12 cellular contexts compared by ENCODE assay signal in the genomic region with DNA sequence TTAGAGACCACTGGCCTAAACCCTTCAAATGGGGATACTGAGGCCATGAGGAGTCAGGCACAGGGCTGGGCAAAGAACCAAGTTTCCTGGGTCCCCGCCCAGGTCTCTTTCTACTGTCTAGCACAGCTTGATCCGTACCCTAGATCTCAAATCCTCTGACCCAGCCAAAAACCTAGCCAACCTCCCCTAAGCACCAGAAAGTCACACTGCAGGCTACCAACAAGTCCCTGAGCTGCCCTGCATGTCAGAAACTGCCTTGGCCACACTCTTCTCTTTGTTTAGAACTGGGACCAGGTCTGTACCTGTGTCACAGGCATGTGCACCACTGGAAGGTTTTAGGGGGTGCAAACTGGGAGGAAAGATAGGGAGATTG. TPM values are rescaled to one million over a fixed set of nuclear protein-coding genes. Genes with fewer than 3 reads are reported as not detected.
DNase-seq lines count a peak whose midpoint lies in the region; ATAC-seq and TF ChIP-seq lines count a peak whose summit lies in the region.
"Had no signal": no experiment of that assay in that cellular context is flagged by ENCODE, and none has a peak within 500 bp of the region (broad histone marks: within the 10 kb centered on the region; RNA-seq: fewer than 3 reads in every experiment).

No MANE protein-coding gene starts in this region.

- H3K27ac Mint-ChIP-seq in WTC11: peak overlapping the region; percentile 98
- H3K27ac Mint-ChIP-seq in progenitor cell of endocrine pancreas: peak overlapping the region; percentile 97
- H3K27ac Mint-ChIP-seq in activated naive CD4-positive, alpha-beta T cell treated with anti-CD3 and anti-CD28 coated beads for 36 hours: no peak overlapping the region
- H3K27ac Mint-ChIP-seq: activated CD4-positive, alpha-beta T cell treated with anti-CD3 and anti-CD28 coated beads, Interleukin-2, amount 10 ng/mL, durations not matched to agents 24 days and 14 days; activated naive CD4-positive, alpha-beta T cell treated with anti-CD3 and anti-CD28 coated beads, Interleukin-2, amount 50 U/mL, for 24 hours had no signal

- H3K9me3 Mint-ChIP-seq in WTC11 (no peaks in the 10 kb centered on the region), progenitor cell of endocrine pancreas (ENCODE audit: low read depth) (no peaks in the 10 kb centered on the region)
- no peaks in the 10 kb centered on the region for H3K9me3 Mint-ChIP-seq in activated naive CD4-positive, alpha-beta T cell treated with anti-CD3 and anti-CD28 coated beads for 36 hours
- H3K9me3 Mint-ChIP-seq: activated CD4-positive, alpha-beta T cell treated with anti-CD3 and anti-CD28 coated beads, Interleukin-2, amount 10 ng/mL, durations not matched to agents 24 days and 14 days; activated naive CD4-positive, alpha-beta T cell treated with anti-CD3 and anti-CD28 coated beads, Interleukin-2, amount 50 U/mL, for 24 hours had no signal

- POLR2A ChIA-PET in WTC11 (lab: Charles Lee): interaction anchor here (0.6 to 4.0 kb wide), 8 partner anchors 13 to 645 kb away, joined by 3 to 33 read pairs (median 6); a partner anchor contains a TSS

- intact Hi-C loops in right cardiac atrium (cut with DNase I): no loop called here
- intact Hi-C loops in activated naive CD4-positive, alpha-beta T cell treated with anti-CD3 and anti-CD28 coated beads for 36 hours (cut with micrococcal nuclease): no loop called here

- H3K9ac ChIP-seq in BLaER1 treated with 17β-estradiol and CSF1 and Interleukin-3, amounts not matched to agents 10 nM and 100 nM: peak overlapping the region in 4 of 11 experiments; percentile 7 to 57 (median 10); a peak in 5 of 22 replicates

- no peak overlapping the region for H3K4me3 ChIP-seq in BLaER1 treated with 17β-estradiol and CSF1 and Interleukin-3, amounts not matched to agents 10 nM and 100 nM
- no peak overlapping the region for H3K4me3 ChIP-seq in right cardiac atrium (ENCODE audit: low read length)

- H3K4me3 Mint-ChIP-seq in WTC11: peak overlapping the region; percentile 48
- peak overlapping the region; percentile 42 for H3K4me3 Mint-ChIP-seq in progenitor cell of endocrine pancreas (ENCODE audit: low read depth)
- H3K4me3 Mint-ChIP-seq in activated naive CD4-positive, alpha-beta T cell treated with anti-CD3 and anti-CD28 coated beads for 36 hours: no peak overlapping the region
- H3K4me3 Mint-ChIP-seq: activated CD4-positive, alpha-beta T cell treated with anti-CD3 and anti-CD28 coated beads, Interleukin-2, amount 10 ng/mL, durations not matched to agents 24 days and 14 days; activated naive CD4-positive, alpha-beta T cell treated with anti-CD3 and anti-CD28 coated beads, Interleukin-2, amount 50 U/mL, for 24 hours had no signal

- DNase-seq in WTC11 (ENCODE audit: low spot score): no peak
- peak in 2 of 3 donors; percentile 58 to 65 for DNase-seq in right cardiac atrium
- DNase-seq in progenitor cell of endocrine pancreas (ENCODE audit: low spot score, unreplicated experiment): no peak
- no peak for DNase-seq in Kasumi-1 (lab: John Stamatoyannopoulos, UW)
- no peak for DNase-seq in NK-92 treated with Interleukin-12 subunit alpha and Interleukin-12 subunit beta, amount 100 ng/mL, for 24 hours (lab: John Stamatoyannopoulos, UW)
- DNase-seq in activated naive CD4-positive, alpha-beta T cell treated with anti-CD3 and anti-CD28 coated beads for 36 hours: no peak
- DNase-seq: activated CD4-positive, alpha-beta T cell treated with anti-CD3 and anti-CD28 coated beads, Interleukin-2, amount 10 ng/mL, durations not matched to agents 24 days and 14 days; KBM-7; NCI-H446 treated with DMSO at 0.1 percent for 48 hours had no signal

- peaks cover 97 to 100% (median 100%) of the 10 kb centered on the region in 11 experiments for H4K20me1 ChIP-seq in BLaER1 treated with 17β-estradiol and CSF1 and Interleukin-3, amounts not matched to agents 10 nM and 100 nM

- no peaks in the 10 kb centered on the region for H3K9me3 ChIP-seq in BLaER1 treated with 17β-estradiol and CSF1 and Interleukin-3, amounts not matched to agents 10 nM and 100 nM (replicated peaks in 1 of 11)
- H3K9me3 ChIP-seq in right cardiac atrium (ENCODE audit: control insufficient read depth, low read length): no peaks in the 10 kb centered on the region

- H3K27ac ChIP-seq in BLaER1 treated with 17β-estradiol and CSF1 and Interleukin-3, amounts not matched to agents 10 nM and 100 nM: peak overlapping the region in 1 of 11 experiments; percentile 22; a peak in 1 of 22 replicates
- H3K27ac ChIP-seq in right cardiac atrium (ENCODE audit: low read length): peak overlapping the region; percentile 10

- H3K27me3 Mint-ChIP-seq in WTC11 (ENCODE audit: low read depth): no peaks in the 10 kb centered on the region
- no peaks in the 10 kb centered on the region for H3K27me3 Mint-ChIP-seq in progenitor cell of endocrine pancreas
- no peaks in the 10 kb centered on the region for H3K27me3 Mint-ChIP-seq in activated naive CD4-positive, alpha-beta T cell treated with anti-CD3 and anti-CD28 coated beads for 36 hours (ENCODE audit: low read depth)
- H3K27me3 Mint-ChIP-seq: activated naive CD4-positive, alpha-beta T cell treated with anti-CD3 and anti-CD28 coated beads, Interleukin-2, amount 50 U/mL, for 24 hours had no signal

- no peaks in the 10 kb centered on the region for H3K36me3 Mint-ChIP-seq in WTC11
- no peaks in the 10 kb centered on the region for H3K36me3 Mint-ChIP-seq in progenitor cell of endocrine pancreas (ENCODE audit: insufficient read depth)
- H3K36me3 Mint-ChIP-seq in activated naive CD4-positive, alpha-beta T cell treated with anti-CD3 and anti-CD28 coated beads for 36 hours (ENCODE audit: low read depth): no peaks in the 10 kb centered on the region
- H3K36me3 Mint-ChIP-seq: activated naive CD4-positive, alpha-beta T cell treated with anti-CD3 and anti-CD28 coated beads, Interleukin-2, amount 50 U/mL, for 24 hours had no signal

- CTCF ChIA-PET in WTC11 (lab: Charles Lee): interaction anchor here (0.5 to 16.0 kb wide), 34 partner anchors 11 to 294 kb away, joined by 3 to 489 read pairs (median 6); a partner anchor contains a TSS
- CTCF ChIA-PET in activated naive CD4-positive, alpha-beta T cell treated with anti-CD3 and anti-CD28 coated beads for 36 hours (lab: Charles Lee): interaction anchor here (0.9 to 8.1 kb wide), 6 partner anchors 11 to 270 kb away, joined by 3 to 93 read pairs (median 4); no protein-coding TSS in a partner anchor

- peaks cover 97 to 100% (median 100%) of the 10 kb centered on the region in 10 experiments for H3K4me1 ChIP-seq in BLaER1 treated with 17β-estradiol and CSF1 and Interleukin-3, amounts not matched to agents 10 nM and 100 nM
- peaks cover 66% of the 10 kb centered on the region for H3K4me1 ChIP-seq in right cardiac atrium (ENCODE audit: control insufficient read depth, insufficient read depth, low read length)

- H3K27me3 ChIP-seq in BLaER1 treated with 17β-estradiol and CSF1 and Interleukin-3, amounts not matched to agents 10 nM and 100 nM: no peaks in the 10 kb centered on the region
- H3K27me3 ChIP-seq in right cardiac atrium (ENCODE audit: control insufficient read depth, insufficient read depth): no peaks in the 10 kb centered on the region

- H3K4me2 ChIP-seq in BLaER1 treated with 17β-estradiol and CSF1 and Interleukin-3, amounts not matched to agents 10 nM and 100 nM: peak overlapping the region in 9 of 11 experiments; percentile 60 to 98 (median 92); a peak in 15 of 22 replicates

- H3K4me1 Mint-ChIP-seq in WTC11 (peaks cover 88% of the 10 kb centered on the region), progenitor cell of endocrine pancreas (ENCODE audit: low read depth) (peaks cover 75% of the 10 kb centered on the region)
- H3K4me1 Mint-ChIP-seq in activated naive CD4-positive, alpha-beta T cell treated with anti-CD3 and anti-CD28 coated beads for 36 hours (ENCODE audit: low read depth): peaks cover 13% of the 10 kb centered on the region

- H3K36me3 ChIP-seq in BLaER1 treated with 17β-estradiol and CSF1 and Interleukin-3, amounts not matched to agents 10 nM and 100 nM: peaks cover 0 to 20% (median 0%) of the 10 kb centered on the region in 11 experiments; a peak in 7 of 22 replicates

- TF ChIP-seq CTCF in WTC11 (IDR thresholded peaks at IDR 0.05) (no peak), progenitor cell of endocrine pancreas (IDR thresholded peaks at IDR 0.05; ENCODE audit: unreplicated experiment) (no peak)

- ATAC-seq in WTC11: no peak
- no peak for ATAC-seq in right cardiac atrium
- ATAC-seq in GM21526 (IDR thresholded peaks at IDR 0.05; ENCODE audit: low FRiP score, unreplicated experiment): no peak

- WGBS in right cardiac atrium: 31% methylated on average over 2 of the region's 2 CpGs

TF ChIP-seq in WTC11, 78 proteins besides CTCF, POLR2A, EP300 and RAD21 (continues in another document):
- TF ChIP-seq ZNF396 (CRISPR knock-in tag; IDR thresholded peaks at IDR 0.05; ENCODE audit: borderline replicate concordance): no peak
- TF ChIP-seq CREM (CRISPR knock-in tag; IDR thresholded peaks at IDR 0.05): no peak
- TF ChIP-seq GABPB1 (CRISPR knock-in tag; IDR thresholded peaks at IDR 0.05): no peak
- TF ChIP-seq, protein P1, sequence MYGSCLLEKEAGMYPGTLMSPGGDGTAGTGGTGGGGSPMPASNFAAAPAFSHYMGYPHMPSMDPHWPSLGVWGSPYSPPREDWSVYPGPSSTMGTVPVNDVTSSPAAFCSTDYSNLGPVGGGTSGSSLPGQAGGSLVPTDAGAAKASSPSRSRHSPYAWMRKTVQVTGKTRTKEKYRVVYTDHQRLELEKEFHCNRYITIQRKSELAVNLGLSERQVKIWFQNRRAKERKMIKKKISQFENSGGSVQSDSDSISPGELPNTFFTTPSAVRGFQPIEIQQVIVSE (CRISPR knock-in tag; IDR thresholded peaks at IDR 0.05; ENCODE audit: borderline replicate concordance): no peak
- TF ChIP-seq ZNF232 (CRISPR knock-in tag; IDR thresholded peaks at IDR 0.05): no peak
- no peak for TF ChIP-seq ZNF121 (CRISPR knock-in tag; IDR thresholded peaks at IDR 0.05)
- TF ChIP-seq ETV6 (CRISPR knock-in tag; IDR thresholded peaks at IDR 0.05): no peak
- no peak for TF ChIP-seq ELF4 (CRISPR knock-in tag; IDR thresholded peaks at IDR 0.05; ENCODE audit: low read depth)
- TF ChIP-seq ZNF263 (CRISPR knock-in tag; IDR thresholded peaks at IDR 0.05; ENCODE audit: low read depth): no peak

RNA-seq across cellular contexts. Expression of a gene that starts 33.6 kb away (rescaled TPM):
- 31.6 to 49.0 TPM (median 32.6 TPM) in 3 replicates for total RNA-seq in WTC11 (2021)
- total RNA-seq in right cardiac atrium: 10 to 100 TPM; 40.4 to 53.5 (median 50.6) TPM
- polyA plus RNA-seq in right cardiac atrium: 26.3 TPM
- total RNA-seq in progenitor cell of endocrine pancreas: 53.3 and 56.3 TPM in 2 replicates
- total RNA-seq in activated naive CD4-positive, alpha-beta T cell treated with anti-CD3 and anti-CD28 coated beads for 36 hours: 10 to 100 TPM in 1 of 2 experiments, 1 to 10 TPM in 1; 7.7 to 10.1 TPM

Comparison
In these comparisons a context has a peak if more than half of its experiments do, and no peak if none do; other contexts are left out.
1. DNase-seq: peak in right cardiac atrium (2 of 3); none in WTC11 (single experiment), progenitor cell of endocrine pancreas (single experiment), Kasumi-1 (0 of 2), NK-92 treated with Interleukin-12 subunit alpha and Interleukin-12 subunit beta, amount 100 ng/mL, for 24 hours (single experiment) and activated naive CD4-positive, alpha-beta T cell treated with anti-CD3 and anti-CD28 coated beads for 36 hours (single experiment).